Comparison of ENCODE assay signal across 17 cellular contexts in genomic region chrX:12058087-12058486, GRCh38.
DNase-seq lines count a peak whose midpoint lies in the region; ATAC-seq and TF ChIP-seq lines count a peak whose summit lies in the region.
"Had no signal": no experiment of that assay in that cellular context is flagged by ENCODE, and none has a peak within 500 bp of the region (broad histone marks: within the 10 kb centered on the region; RNA-seq: fewer than 3 reads in every experiment).

No MANE protein-coding gene starts in this region.

- peak; percentile 16 for ATAC-seq in foreskin keratinocyte
- no peak for ATAC-seq in GM21723 (IDR thresholded peaks at IDR 0.05; ENCODE audit: unreplicated experiment)
- ATAC-seq: HCT116 had no signal

- TF ChIP-seq CTCF in HEK293 (tag by site-specific recombination; IDR thresholded peaks at IDR 0.05) (no peak), WI38 (IDR thresholded peaks at IDR 0.05; ENCODE audit: low read depth, low read length) (0 out of 2 replicates have a peak, but pooled peaks have one; percentile 1), foreskin keratinocyte (conservative IDR thresholded peaks at IDR 0.05) (no peak)

- peak; percentile 0 for DNase-seq in dermis blood vessel endothelial cell
- DNase-seq in foreskin keratinocyte, result peak; percentile 23 to 53
- no peak for DNase-seq in stimulated activated CD4-positive, alpha-beta T cell treated with anti-CD3 and anti-CD28 coated beads, Interleukin-4, amount 100 ng/mL, for 24 hours
- no peak for DNase-seq in effector CD4-positive, alpha-beta T cell
- DNase-seq in NCI-H1436 treated with DMSO at 0.1 percent for 48 hours (lab: John Stamatoyannopoulos, UW), result no peak
- DNase-seq: 8988T; CD4-positive, alpha-beta memory T cell; DMS153; DMS79; GDM1; GOT3; H7 had no signal

- peak overlapping the region; percentile 2; the same call in 1 of the 2 replicates for H3K27ac ChIP-seq in HEK293 (ENCODE audit: extremely low read depth, low read depth, low read length)
- H3K27ac ChIP-seq in foreskin keratinocyte, result no peak overlapping the region
- H3K27ac ChIP-seq: BLaER1 had no signal

- 0 out of 2 replicates have a peak, but pooled peaks cover 2% of the 10 kb centered on the region for H3K4me1 ChIP-seq in HEK293 (ENCODE audit: control insufficient read depth, insufficient read depth, low read length)
- H3K4me1 ChIP-seq in foreskin keratinocyte, result peaks cover 19% of the 10 kb centered on the region
- H3K4me1 ChIP-seq: BLaER1 had no signal

- POLR2A ChIA-PET in HEK293 (lab: Yijun Ruan, JAX), result no interaction called here

- H3K9me3 ChIP-seq in HEK293 (ENCODE audit: control insufficient read depth, insufficient read depth, low read depth, low read length), result no peaks in the 10 kb centered on the region
- H3K9me3 ChIP-seq: BLaER1 had no signal

- H3K4me3 ChIP-seq in HEK293 (ENCODE audit: low read depth, low read length) (no peak overlapping the region), WI38 (ENCODE audit: low read depth, low read length) (no peak overlapping the region)
- H3K4me3 ChIP-seq: BLaER1 had no signal

- no peaks in the 10 kb centered on the region for H3K27me3 ChIP-seq in foreskin keratinocyte

- CTCF ChIA-PET in HEK293 (lab: Yijun Ruan, JAX), result interaction anchor here (0.5 kb wide), 1 partner anchor 89 kb away, joined by 3 read pairs; no protein-coding TSS in a partner anchor

- H3K36me3 ChIP-seq in HEK293 (ENCODE audit: control insufficient read depth in 2 of 2, insufficient read depth in 1 of 2, low read length in 2 of 2), result no peaks in the 10 kb centered on the region
- H3K36me3 ChIP-seq: BLaER1 had no signal

TF ChIP-seq in HEK293, 187 proteins besides CTCF, POLR2A, EP300 and RAD21:
- TF ChIP-seq IKZF3 (tag by site-specific recombination; IDR thresholded peaks at IDR 0.05), result no peak
- no peak for TF ChIP-seq ZNF621 (tag by site-specific recombination; IDR thresholded peaks at IDR 0.05)
- 0 out of 2 replicates have a peak, but pooled peaks have one; percentile 59 for TF ChIP-seq ZSCAN16 (tag by site-specific recombination; IDR thresholded peaks at IDR 0.05)
- no peak for TF ChIP-seq EGR2 (tag by site-specific recombination; IDR thresholded peaks at IDR 0.05; ENCODE audit: low read depth)
- TF ChIP-seq ZNF335 (tag by site-specific recombination; conservative IDR thresholded peaks at IDR 0.05), result no peak
- TF ChIP-seq ZNF174 (tag by site-specific recombination; IDR thresholded peaks at IDR 0.05), result no peak
- 0 out of 2 replicates have a peak, but pooled peaks have one; percentile 22 for TF ChIP-seq ZNF664 (tag by site-specific recombination; IDR thresholded peaks at IDR 0.05)
- TF ChIP-seq RBAK (tag by site-specific recombination; IDR thresholded peaks at IDR 0.05), result no peak
- no peak for TF ChIP-seq ZNF248 (tag by site-specific recombination; IDR thresholded peaks at IDR 0.05)
- no peak for TF ChIP-seq ZNF350 (tag by site-specific recombination; IDR thresholded peaks at IDR 0.05)
- TF ChIP-seq INSM2 (tag by site-specific recombination; IDR thresholded peaks at IDR 0.05), result no peak
- TF ChIP-seq ZNF513 (tag by site-specific recombination; IDR thresholded peaks at IDR 0.05), result no peak
- TF ChIP-seq GLI2 (tag by site-specific recombination; IDR thresholded peaks at IDR 0.05; ENCODE audit: borderline replicate concordance, low read depth), result no peak
- no peak for TF ChIP-seq REPIN1 (tag by site-specific recombination; IDR thresholded peaks at IDR 0.05; ENCODE audit: low read depth)
- no peak for TF ChIP-seq ZNF704 (tag by site-specific recombination; IDR thresholded peaks at IDR 0.05)
- no peak for TF ChIP-seq ZBTB6 (tag by site-specific recombination; IDR thresholded peaks at IDR 0.05)
- TF ChIP-seq ZNF362 (tag by site-specific recombination; IDR thresholded peaks at IDR 0.05), result no peak

Comparison
In these comparisons a context has a peak if more than half of its experiments do, and no peak if none do; other contexts are left out.
1. DNase-seq: peak in dermis blood vessel endothelial cell (single experiment) and foreskin keratinocyte (2 of 2); none in stimulated activated CD4-positive, alpha-beta T cell treated with anti-CD3 and anti-CD28 coated beads, Interleukin-4, amount 100 ng/mL, for 24 hours (single experiment), effector CD4-positive, alpha-beta T cell (single experiment) and NCI-H1436 treated with DMSO at 0.1 percent for 48 hours (single experiment).